ENCODE assay signal across 25 cellular contexts in genomic region chr17:50767446-50767845, GRCh38. TPM values are rescaled to one million over a fixed set of nuclear protein-coding genes. Genes with fewer than 3 reads are reported as not detected.
DNase-seq lines count a peak whose midpoint lies in the region; ATAC-seq and TF ChIP-seq lines count a peak whose summit lies in the region.
"Had no signal": no experiment of that assay in that cellular context is flagged by ENCODE, and none has a peak within 500 bp of the region (broad histone marks: within the 10 kb centered on the region; RNA-seq: fewer than 3 reads in every experiment).

A gene with protein sequence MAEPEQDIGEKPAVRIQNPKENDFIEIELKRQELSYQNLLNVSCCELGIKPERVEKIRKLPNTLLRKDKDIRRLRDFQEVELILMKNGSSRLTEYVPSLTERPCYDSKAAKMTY (minus strand): TSS chr17:50767518. CDS start chr17:50766913, 605 bp downstream.

- DNase-seq in activated CD8-positive, alpha-beta memory T cell treated with anti-CD3 and anti-CD28 coated beads, Interleukin-2, amount 50 U/mL, for 48 hours = peak; percentile 30
- DNase-seq in activated CD8-positive, alpha-beta memory T cell treated with anti-CD3 and anti-CD28 coated beads, Interleukin-2, amount 10 ng/mL, durations not matched to agents 7 days and 5 days = no peak
- DNase-seq in type B pancreatic cell (ENCODE audit: extremely low spot score, unreplicated experiment) = no peak
- DNase-seq in occipital lobe (lab: John Stamatoyannopoulos, UW) = no peak
- DNase-seq in 8988T = no peak
- DNase-seq in epidermal melanocyte (ENCODE audit: insufficient read length, low spot score) = no peak
- DNase-seq: ACHN; activated CD4-positive, alpha-beta T cell treated with anti-CD3 and anti-CD28 coated beads for 1 hour; CD4-positive, CD25-positive, alpha-beta regulatory T cell; cortex of kidney; DMS79; natural killer cell; NCI-H1436; NCI-H2171 treated with DMSO at 0.1 percent for 48 hours; stimulated activated CD4-positive, alpha-beta T cell treated with anti-CD3 and anti-CD28 coated beads, Interleukin-12 subunit alpha, Interleukin-12 subunit beta, amount 100 ng/mL, for 4 hours had no signal

- no peak for TF ChIP-seq CTCF in type B pancreatic cell (conservative IDR thresholded peaks at IDR 0.05)

- CTCF ChIA-PET in activated CD8-positive, alpha-beta memory T cell treated with anti-CD3 and anti-CD28 coated beads, Interleukin-2, amount 10 ng/mL, durations not matched to agents 7 days and 5 days (lab: Charles Lee) = interaction anchor here (0.6 to 1.2 kb wide), 2 partner anchors 14 to 16 kb away, joined by 3 to 4 read pairs; no protein-coding TSS in a partner anchor

- peak within 1 kb of the TSS; percentile 82 for H3K27ac ChIP-seq in duodenal mucosa (ENCODE audit: low read depth, low read length)
- H3K27ac ChIP-seq in mucosa of rectum (ENCODE audit: low read depth in 2 of 2, low read length in 2 of 2) = peak within 1 kb of the TSS; percentile 94 to 95
- H3K27ac ChIP-seq: epithelial cell of prostate, thoracic aorta had no signal

- no peak for ATAC-seq in activated CD8-positive, alpha-beta memory T cell treated with anti-CD3 and anti-CD28 coated beads, Interleukin-2, amount 10 ng/mL, durations not matched to agents 7 days and 5 days
- ATAC-seq: natural killer cell had no signal

- H3K27ac Mint-ChIP-seq in activated CD8-positive, alpha-beta memory T cell treated with anti-CD3 and anti-CD28 coated beads, Interleukin-2, amount 10 ng/mL, durations not matched to agents 7 days and 5 days = no peak within 1 kb of the TSS
- H3K27ac Mint-ChIP-seq in type B pancreatic cell = no peak within 1 kb of the TSS
- H3K27ac Mint-ChIP-seq: activated naive CD4-positive, alpha-beta T cell treated with anti-CD3 and anti-CD28 coated beads, Interleukin-2, amount 50 U/mL, for 24 hours; T-helper 2 cell treated with Interferon-gamma antibody and Interleukin-4, amounts not matched to agents 5 μg/mL and 100 μg/mL, for 36 hours had no signal

- H3K4me3 Mint-ChIP-seq in activated CD8-positive, alpha-beta memory T cell treated with anti-CD3 and anti-CD28 coated beads, Interleukin-2, amount 10 ng/mL, durations not matched to agents 7 days and 5 days = no peak within 1 kb of the TSS
- H3K4me3 Mint-ChIP-seq in type B pancreatic cell = peak within 1 kb of the TSS; percentile 8
- H3K4me3 Mint-ChIP-seq: activated naive CD4-positive, alpha-beta T cell treated with anti-CD3 and anti-CD28 coated beads, Interleukin-2, amount 50 U/mL, for 24 hours; CD4-positive, CD25-positive, alpha-beta regulatory T cell; natural killer cell; T-helper 2 cell treated with Interferon-gamma antibody and Interleukin-4, amounts not matched to agents 5 μg/mL and 100 μg/mL, for 36 hours had no signal

- H3K4me1 Mint-ChIP-seq in activated CD8-positive, alpha-beta memory T cell treated with anti-CD3 and anti-CD28 coated beads, Interleukin-2, amount 10 ng/mL, durations not matched to agents 7 days and 5 days = peaks cover 38% of the 10 kb centered on the region
- peaks cover 32% of the 10 kb centered on the region for H3K4me1 Mint-ChIP-seq in type B pancreatic cell (ENCODE audit: unreplicated experiment)

- peaks cover 3 to 4% of the 10 kb centered on the region in 2 donors for H3K36me3 ChIP-seq in duodenal mucosa (ENCODE audit: control insufficient read depth in 1 of 2, insufficient read depth in 2 of 2, low read length in 2 of 2)
- H3K36me3 ChIP-seq in mucosa of rectum (ENCODE audit: control insufficient read depth in 2 of 2, insufficient read depth in 2 of 2, low read length in 2 of 2) = peaks cover 0 to 4% of the 10 kb centered on the region in 2 donors
- H3K36me3 ChIP-seq: thoracic aorta had no signal

- peaks cover 34 to 41% of the 10 kb centered on the region in 2 donors for H3K4me1 ChIP-seq in duodenal mucosa (ENCODE audit: control insufficient read depth in 1 of 2, insufficient read depth in 2 of 2, low read length in 2 of 2)
- H3K4me1 ChIP-seq in mucosa of rectum (ENCODE audit: control insufficient read depth in 2 of 2, insufficient read depth in 2 of 2, low read length in 2 of 2) = peaks cover 44 to 45% of the 10 kb centered on the region in 2 donors

- H3K36me3 Mint-ChIP-seq in activated CD8-positive, alpha-beta memory T cell treated with anti-CD3 and anti-CD28 coated beads, Interleukin-2, amount 10 ng/mL, durations not matched to agents 7 days and 5 days = no peaks in the 10 kb centered on the region
- H3K36me3 Mint-ChIP-seq in type B pancreatic cell = no peaks in the 10 kb centered on the region
- H3K36me3 Mint-ChIP-seq: activated naive CD4-positive, alpha-beta T cell treated with anti-CD3 and anti-CD28 coated beads, Interleukin-2, amount 50 U/mL, for 24 hours; CD4-positive, CD25-positive, alpha-beta regulatory T cell; natural killer cell had no signal

- H3K27me3 ChIP-seq in duodenal mucosa (ENCODE audit: control insufficient read depth in 1 of 2, insufficient read depth in 2 of 2, low read length in 2 of 2) = no peaks in the 10 kb centered on the region
- H3K27me3 ChIP-seq in mucosa of rectum (ENCODE audit: control insufficient read depth in 2 of 2, insufficient read depth in 2 of 2, low read length in 2 of 2) = no peaks in the 10 kb centered on the region

- H3K9me3 ChIP-seq in duodenal mucosa (ENCODE audit: control insufficient read depth in 1 of 2, low read length in 2 of 2) (no peaks in the 10 kb centered on the region), mucosa of rectum (ENCODE audit: control insufficient read depth in 2 of 2, low read length in 2 of 2) (no peaks in the 10 kb centered on the region)
- H3K9me3 ChIP-seq: thoracic aorta had no signal

- H3K4me3 ChIP-seq in duodenal mucosa (ENCODE audit: low read depth in 1 of 2, low read length in 2 of 2) = peak within 1 kb of the TSS; percentile 69 to 73
- peak within 1 kb of the TSS; percentile 63 to 74 for H3K4me3 ChIP-seq in mucosa of rectum (ENCODE audit: low read length in 2 of 2)
- H3K4me3 ChIP-seq: thoracic aorta had no signal

- peaks cover 26% of the 10 kb centered on the region for H3K27me3 Mint-ChIP-seq in activated CD8-positive, alpha-beta memory T cell treated with anti-CD3 and anti-CD28 coated beads, Interleukin-2, amount 10 ng/mL, durations not matched to agents 7 days and 5 days
- no peaks in the 10 kb centered on the region for H3K27me3 Mint-ChIP-seq in type B pancreatic cell
- H3K27me3 Mint-ChIP-seq: activated naive CD4-positive, alpha-beta T cell treated with anti-CD3 and anti-CD28 coated beads, Interleukin-2, amount 50 U/mL, for 24 hours had no signal

- peak within 1 kb of the TSS; percentile 82 to 92 for H3K9ac ChIP-seq in duodenal mucosa (ENCODE audit: low read depth in 1 of 2, low read length in 2 of 2)
- peak within 1 kb of the TSS; percentile 75 to 77 for H3K9ac ChIP-seq in mucosa of rectum (ENCODE audit: low read depth in 1 of 2, low read length in 2 of 2)

- H3K9me3 Mint-ChIP-seq in activated CD8-positive, alpha-beta memory T cell treated with anti-CD3 and anti-CD28 coated beads, Interleukin-2, amount 10 ng/mL, durations not matched to agents 7 days and 5 days (ENCODE audit: low read depth) = no peaks in the 10 kb centered on the region
- H3K9me3 Mint-ChIP-seq in type B pancreatic cell = no peaks in the 10 kb centered on the region
- H3K9me3 Mint-ChIP-seq: activated naive CD4-positive, alpha-beta T cell treated with anti-CD3 and anti-CD28 coated beads, Interleukin-2, amount 50 U/mL, for 24 hours; natural killer cell; T-helper 2 cell treated with Interferon-gamma antibody and Interleukin-4, amounts not matched to agents 5 μg/mL and 100 μg/mL, for 36 hours had no signal

RNA-seq across cellular contexts. Expression of the gene that starts here (rescaled TPM):
- not detected for total RNA-seq in activated CD8-positive, alpha-beta memory T cell treated with anti-CD3 and anti-CD28 coated beads, Interleukin-2, amount 10 ng/mL, durations not matched to agents 7 days and 5 days
- total RNA-seq in type B pancreatic cell (ENCODE audit: low replicate concordance) (0.90 TPM in 1 of 2 replicates, not detected in the other), occipital lobe (not detected)
- total RNA-seq: CD4-positive, CD25-positive, alpha-beta regulatory T cell; frontal cortex; lower leg skin; M059J; natural killer cell; pulmonary artery endothelial cell; thoracic aorta had no signal
